ENCODE assay signal across 13 cellular contexts in genomic region chr1:213123532-213123931, GRCh38.
DNase-seq lines count a peak whose midpoint lies in the region; ATAC-seq, FAIRE-seq and TF ChIP-seq lines count a peak whose summit lies in the region.
"Had no signal": no experiment of that assay in that cellular context is flagged by ENCODE, and none has a peak within 500 bp of the region (broad histone marks: within the 10 kb centered on the region; RNA-seq: fewer than 3 reads in every experiment).

No MANE protein-coding gene starts in this region.

- H3K36me3 ChIP-seq in HCT116 (ENCODE audit: control insufficient read depth in 1 of 2, insufficient read depth in 2 of 2, low read length in 2 of 2) (no peaks in the 10 kb centered on the region), small intestine (ENCODE audit: control insufficient read depth in 2 of 2, insufficient read depth in 2 of 2, low read length in 2 of 2) (no peaks in the 10 kb centered on the region), suprapubic skin (no peaks in the 10 kb centered on the region)
- H3K36me3 ChIP-seq: SJSA1 had no signal

- TF ChIP-seq CTCF in HCT116 (IDR thresholded peaks at IDR 0.05 in 2 of 3, conservative IDR thresholded peaks at IDR 0.05 in 1 of 3; ENCODE audit: borderline replicate concordance in 1 of 3, insufficient read depth in 1 of 3, low read depth in 2 of 3, low read length in 2 of 3) (no peak), foreskin keratinocyte (conservative IDR thresholded peaks at IDR 0.05) (no peak), suprapubic skin (IDR thresholded peaks at IDR 0.05) (no peak), omental fat pad (IDR thresholded peaks at IDR 0.05) (no peak)

- BruUV-seq in HCT116 (replicated peaks; lab: Mats Ljungman, UMichigan), result no TSS peak

- H3K9me3 ChIP-seq in HCT116 (ENCODE audit: control insufficient read depth in 1 of 2, insufficient read depth in 1 of 2, low read depth in 1 of 2, low read length in 2 of 2) (no peaks in the 10 kb centered on the region), small intestine (ENCODE audit: control insufficient read depth, low read depth) (no peaks in the 10 kb centered on the region), suprapubic skin (no peaks in the 10 kb centered on the region)
- H3K9me3 ChIP-seq: SJSA1 had no signal

- H3K4me2 ChIP-seq in HCT116 (ENCODE audit: low read length), result peak overlapping the region; percentile 62

- 59 to 85% (median 69%) methylated on average over 2 of the region's 2 CpGs for WGBS in small intestine, 3 donors
- WGBS in suprapubic skin, result 97% methylated on average over 2 of the region's 2 CpGs

- no peaks in the 10 kb centered on the region for H3K79me2 ChIP-seq in HCT116 (ENCODE audit: insufficient read depth, low read length)

- H3K27ac ChIP-seq in HCT116 (ENCODE audit: low read depth, low read length) (peak overlapping the region; percentile 70; the same call in 1 of the 2 replicates), foreskin keratinocyte (no peak overlapping the region), small intestine (ENCODE audit: low read depth in 1 of 2, low read length in 1 of 2) (peak overlapping the region in 1 of 2 donors; percentile 32), suprapubic skin (no peak overlapping the region)
- H3K27ac ChIP-seq: SJSA1 had no signal

- FAIRE-seq in small intestine (lab: Jason Lieb, UNC), result no peak
- FAIRE-seq: GM12891 had no signal

- POLR2A ChIA-PET in HCT116 (lab: Charles Lee), result no interaction called here

- no peak overlapping the region for H2AFZ ChIP-seq in HCT116 (ENCODE audit: low read depth, low read length, poor library complexity, severe bottlenecking)

- CTCF ChIA-PET in HCT116 (lab: Charles Lee), result interaction anchor here (1.3 to 2.3 kb wide), 3 partner anchors 55 to 1208 kb away, joined by 3 to 13 read pairs (median 4); no protein-coding TSS in a partner anchor

- no peaks in the 10 kb centered on the region for H4K20me1 ChIP-seq in HCT116 (ENCODE audit: insufficient read depth)

- RAD21 ChIA-PET in HCT116 (lab: Charles Lee; ENCODE audit: low non-redundant PET in 1 of 2, low total read pairs in 2 of 2, uncharacterized antibody in 2 of 2, unreplicated experiment in 2 of 2), result no interaction called here

- H3K4me1 ChIP-seq in HCT116 (ENCODE audit: control insufficient read depth in 1 of 2, insufficient read depth in 2 of 2, low read length in 2 of 2) (peaks cover 56 to 60% of the 10 kb centered on the region in 2 experiments), foreskin keratinocyte (peaks cover 21% of the 10 kb centered on the region), small intestine (ENCODE audit: control insufficient read depth in 2 of 2, insufficient read depth in 1 of 2, low read depth in 1 of 2, low read length in 1 of 2) (peaks cover 0 to 4% of the 10 kb centered on the region in 2 donors), suprapubic skin (no peaks in the 10 kb centered on the region)

- H3K27me3 ChIP-seq in HCT116 (ENCODE audit: insufficient read depth, low read length) (no peaks in the 10 kb centered on the region), foreskin keratinocyte (no peaks in the 10 kb centered on the region), small intestine (ENCODE audit: control insufficient read depth in 2 of 2, insufficient read depth in 2 of 2, low read length in 2 of 2) (no peaks in the 10 kb centered on the region), suprapubic skin (no peaks in the 10 kb centered on the region)
- H3K27me3 ChIP-seq: SJSA1 had no signal

- H3K9me2 ChIP-seq in HCT116 (ENCODE audit: insufficient read depth), result no peaks in the 10 kb centered on the region

- TF ChIP-seq EP300 in suprapubic skin (IDR thresholded peaks at IDR 0.05), result no peak

- H3K9ac ChIP-seq in HCT116 (ENCODE audit: low read length), result peak overlapping the region; percentile 39

- TF ChIP-seq RAD21 in HCT116 (IDR thresholded peaks at IDR 0.05; ENCODE audit: low read depth), result no peak; the same call in 1 of the 2 replicates

- H3K4me3 ChIP-seq in HCT116 (replicated peaks in 1 of 2; ENCODE audit: low read depth in 1 of 2, low read length in 2 of 2) (peak overlapping the region in 1 of 2 experiments; percentile 20; a peak in 2 of 4 replicates), small intestine (ENCODE audit: low read depth in 1 of 2, low read length in 2 of 2) (no peak overlapping the region), suprapubic skin (no peak overlapping the region)
- H3K4me3 ChIP-seq: SJSA1 had no signal

- TF ChIP-seq POLR2A in HCT116 (IDR thresholded peaks at IDR 0.05; ENCODE audit: borderline replicate concordance, extremely low read depth, insufficient read depth, insufficient read length) (no peak), suprapubic skin (IDR thresholded peaks at IDR 0.05) (no peak)

- peak; percentile 72 for DNase-seq in HCT116 (ENCODE audit: low read depth, low spot score)
- DNase-seq in foreskin keratinocyte, result peak; percentile 44 to 71
- peak; percentile 74 for DNase-seq in small intestine
- no peak for DNase-seq in activated CD4-positive, alpha-beta T cell treated with anti-CD3 and anti-CD28 coated beads for 1 hour
- no peak for DNase-seq in suprapubic skin (ENCODE audit: low spot score in 2 of 2)
- no peak for DNase-seq in omental fat pad (ENCODE audit: low spot score)
- DNase-seq: activated gamma-delta T cell treated with Interleukin-2 at 50 U/mL for 16 hours; NCI-H446 treated with DMSO at 0.1 percent for 48 hours; stimulated activated CD4-positive, alpha-beta T cell treated with anti-CD3 and anti-CD28 coated beads, Interleukin-12 subunit alpha, Interleukin-12 subunit beta, amount 100 ng/mL, for 4 hours had no signal

- intact Hi-C loops in HCT116 (cut with micrococcal nuclease), result loop anchor here (1.0 to 10.0 kb wide), 5 partner anchors 311 to 1204 kb away; partner anchors contain the start of gene SMYD2

- peak; percentile 89 for ATAC-seq in HCT116
- peak; percentile 86 for ATAC-seq in SK-N-SH treated with all-trans-retinoic acid at 6 μM for 48 hours
- ATAC-seq in foreskin keratinocyte, result peak; percentile 98
- ATAC-seq in omental fat pad (ENCODE audit: low FRiP score), result no peak
- ATAC-seq: activated CD4-positive, CD25-positive, alpha-beta regulatory T cell treated with anti-CD3 and anti-CD28 coated beads, Interleukin-2, amount 50 U/mL, for 24 hours had no signal

TF ChIP-seq in HCT116, 20 proteins besides CTCF, POLR2A, EP300 and RAD21 (continues in another document):
- TF ChIP-seq ZFX (IDR thresholded peaks at IDR 0.05), result no peak
- no peak; the same call in 1 of the 2 replicates for TF ChIP-seq CEBPB (IDR thresholded peaks at IDR 0.05; ENCODE audit: low read depth)
- TF ChIP-seq CBX3 (IDR thresholded peaks at IDR 0.05; ENCODE audit: low read depth), result peak; percentile 84
- peak; percentile 95 for TF ChIP-seq FOSL1 (IDR thresholded peaks at IDR 0.05; ENCODE audit: low read depth)
- no peak for TF ChIP-seq EZH2 (IDR thresholded peaks at IDR 0.05)
- TF ChIP-seq ELF1 (IDR thresholded peaks at IDR 0.05; ENCODE audit: borderline replicate concordance, low read depth), result no peak

TF ChIP-seq in SK-N-SH treated with all-trans-retinoic acid at 6 μM for 48 hours, 23 proteins besides CTCF, POLR2A, EP300 and RAD21:
- TF ChIP-seq RARB (CRISPR knock-in tag; IDR thresholded peaks at IDR 0.05) (no peak), ZC3H10 (CRISPR knock-in tag; IDR thresholded peaks at IDR 0.05) (0 out of 2 replicates have a peak, but pooled peaks have one; percentile 52)

Comparison
In these comparisons a context has a peak if more than half of its experiments do, and no peak if none do; other contexts are left out.
1. DNase-seq: peak in HCT116 (single experiment), foreskin keratinocyte (2 of 2) and small intestine (single experiment); none in activated CD4-positive, alpha-beta T cell treated with anti-CD3 and anti-CD28 coated beads for 1 hour (single experiment), suprapubic skin (0 of 2) and omental fat pad (single experiment).